In the genomic region with DNA sequence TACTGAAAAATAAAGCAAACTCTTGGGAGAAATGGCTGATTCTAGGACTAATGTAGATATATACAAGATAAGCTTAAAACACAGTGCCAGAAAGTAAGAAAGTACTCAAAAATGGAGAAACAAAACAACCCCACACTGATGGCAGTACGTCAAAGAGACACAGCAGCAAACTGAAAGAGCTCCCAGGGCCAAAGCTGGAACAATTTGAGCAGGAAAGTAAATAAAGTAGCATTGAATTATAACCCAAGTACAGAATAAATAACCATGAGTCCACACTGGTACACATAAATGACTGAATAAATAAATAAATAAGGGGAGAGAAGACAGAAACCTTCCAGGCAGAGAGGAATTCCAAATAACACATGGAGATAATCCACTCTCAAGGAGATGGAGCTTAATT, we compare ENCODE assay signal across 21 cellular contexts.
DNase-seq lines count a peak whose midpoint lies in the region; ATAC-seq, FAIRE-seq and TF ChIP-seq lines count a peak whose summit lies in the region.
"Had no signal": no experiment of that assay in that cellular context is flagged by ENCODE, and none has a peak within 500 bp of the region (broad histone marks: within the 10 kb centered on the region; RNA-seq: fewer than 3 reads in every experiment).

No MANE protein-coding gene starts in this region.

- FAIRE-seq in HepG2 (lab: Jason Lieb, UNC) (no peak), K562 (lab: Jason Lieb, UNC) (no peak)
- FAIRE-seq: A204.1 had no signal

- H4K20me1 ChIP-seq in HepG2 (ENCODE audit: insufficient read depth, low read length): no peaks in the 10 kb centered on the region
- no peaks in the 10 kb centered on the region for H4K20me1 ChIP-seq in K562 (replicated peaks; ENCODE audit: control insufficient read depth, insufficient read depth, low read length)

- no peak for TF ChIP-seq CTCF in liver (IDR thresholded peaks at IDR 0.05; ENCODE audit: low read depth, low read length, missing input control)
- TF ChIP-seq CTCF in HepG2 (CRISPR knock-in tag; IDR thresholded peaks at IDR 0.05): no peak
- no peak for TF ChIP-seq CTCF in K562 (IDR thresholded peaks at IDR 0.05 in 2 of 3, conservative IDR thresholded peaks at IDR 0.05 in 1 of 3; ENCODE audit: insufficient read depth in 2 of 3, low read depth in 1 of 3, low read length in 3 of 3)
- no peak for TF ChIP-seq CTCF in right lobe of liver (IDR thresholded peaks at IDR 0.05)

- H3K4me2 ChIP-seq in HepG2 (ENCODE audit: low read depth, low read length) (no peak overlapping the region), K562 (ENCODE audit: insufficient read depth, low read length) (no peak overlapping the region)

- BruUV-seq in HepG2 (replicated peaks; lab: Mats Ljungman, UMichigan) (no TSS peak), K562 (replicated peaks; lab: Mats Ljungman, UMichigan) (no TSS peak)

- ATAC-seq in HepG2: no peak
- no peak for ATAC-seq in K562
- ATAC-seq in right lobe of liver: peak; percentile 32 to 77 (median 66)
- ATAC-seq: HCT116 had no signal

- H3K9me3 ChIP-seq in liver (ENCODE audit: control insufficient read depth in 4 of 4, low read length in 3 of 4) (no peaks in the 10 kb centered on the region), HepG2 (ENCODE audit: low read length) (no peaks in the 10 kb centered on the region), K562 (replicated peaks; ENCODE audit: control insufficient read depth, insufficient read depth, low read depth, low read length) (no peaks in the 10 kb centered on the region), right lobe of liver (no peaks in the 10 kb centered on the region)
- H3K9me3 ChIP-seq: BE2C had no signal

- H3K79me2 ChIP-seq in HepG2 (ENCODE audit: insufficient read depth, low read length) (no peaks in the 10 kb centered on the region), K562 (ENCODE audit: control insufficient read depth, insufficient read depth, low read length) (no peaks in the 10 kb centered on the region)

- intact Hi-C loops in HepG2 (cut with micrococcal nuclease; ENCODE audit: unreplicated experiment): no loop called here
- intact Hi-C loops in K562 (cut with micrococcal nuclease): no loop called here
- intact Hi-C loops in right lobe of liver (cut with DNase I): no loop called here

- H3K4me3 ChIP-seq in liver (ENCODE audit: low read depth in 1 of 3, low read length in 3 of 3): no peak overlapping the region
- H3K4me3 ChIP-seq in HepG2 (replicated peaks in 1 of 3; ENCODE audit: insufficient read depth in 1 of 3, low read depth in 2 of 3, low read length in 3 of 3): no peak overlapping the region
- H3K4me3 ChIP-seq in K562: no peak overlapping the region
- H3K4me3 ChIP-seq in right lobe of liver: no peak overlapping the region

- TF ChIP-seq EP300 in HepG2 (IDR thresholded peaks at IDR 0.05; ENCODE audit: low read depth in 2 of 2, low read length in 2 of 2): no peak
- TF ChIP-seq EP300 in HepG2 (CRISPR knock-in tag; IDR thresholded peaks at IDR 0.05; ENCODE audit: borderline replicate concordance): no peak
- no peak for TF ChIP-seq EP300 in K562 (IDR thresholded peaks at IDR 0.05; ENCODE audit: low read length)

- H3K27ac ChIP-seq in liver (ENCODE audit: low read depth in 1 of 2, low read length in 2 of 2): no peak overlapping the region
- H3K27ac ChIP-seq in HepG2 (ENCODE audit: extremely low read length, insufficient read depth, low read length): no peak overlapping the region
- H3K27ac ChIP-seq in K562 (ENCODE audit: extremely low read depth, low read depth, low read length): no peak overlapping the region
- H3K27ac ChIP-seq in right lobe of liver: no peak overlapping the region

- TF ChIP-seq RAD21 in liver (IDR thresholded peaks at IDR 0.05) (no peak), HepG2 (CRISPR knock-in tag; IDR thresholded peaks at IDR 0.05) (no peak), K562 (CRISPR knock-in tag; conservative IDR thresholded peaks at IDR 0.05 in 1 of 2, IDR thresholded peaks at IDR 0.05 in 1 of 2) (no peak)

- WGBS in liver: 34% methylated on average over 1 of the region's 1 CpG
- 92% methylated on average over 1 of the region's 1 CpG for WGBS in HepG2 (ENCODE audit: low lambda C conversion rate)
- WGBS in K562 (ENCODE audit: insufficient coverage, low coverage, missing lambda C conversion rate): 64% methylated on average over 1 of the region's 1 CpG
- 10% methylated on average over 1 of the region's 1 CpG for WGBS in right lobe of liver (ENCODE audit: insufficient coverage, low coverage, low lambda C conversion rate, missing lambda C conversion rate)

- no peak overlapping the region for H2AFZ ChIP-seq in HepG2 (ENCODE audit: low read length)
- peak overlapping the region; percentile 18; the same call in 1 of the 2 replicates for H2AFZ ChIP-seq in K562 (ENCODE audit: low read depth, low read length)

- CTCF ChIA-PET in HepG2 (lab: Yijun Ruan, JAX; ENCODE audit: low intra/inter-chr PET ratio, low total read pairs): no interaction called here
- CTCF ChIA-PET in K562 (lab: Yijun Ruan, JAX; ENCODE audit: low intra/inter-chr PET ratio): no interaction called here

- H3K36me3 ChIP-seq in liver (ENCODE audit: control insufficient read depth in 4 of 4, insufficient read depth in 3 of 4, low read depth in 1 of 4, low read length in 3 of 4): no peaks in the 10 kb centered on the region
- H3K36me3 ChIP-seq in HepG2 (replicated peaks in 1 of 2; ENCODE audit: control insufficient read depth in 1 of 2, insufficient read depth in 2 of 2, low read length in 2 of 2): no peaks in the 10 kb centered on the region
- no peaks in the 10 kb centered on the region for H3K36me3 ChIP-seq in K562 (ENCODE audit: control insufficient read depth, insufficient read depth, low read length)
- no peaks in the 10 kb centered on the region for H3K36me3 ChIP-seq in right lobe of liver
- H3K36me3 ChIP-seq: BE2C had no signal

- in situ Hi-C loops in HepG2 (cut with HindIII; ENCODE audit: extremely low pct_ligation_motif_present, low pct_unique_long_range_greater_than_20kb) (no loop called here), K562 (cut with MboI) (no loop called here)

- no peak for TF ChIP-seq POLR2A in HepG2 (IDR thresholded peaks at IDR 0.05; ENCODE audit: insufficient read depth in 1 of 2, low read depth in 2 of 2, low read length in 2 of 2)
- no peak for TF ChIP-seq POLR2A in K562 (conservative IDR thresholded peaks at IDR 0.05)
- no peak for TF ChIP-seq POLR2A in right lobe of liver (IDR thresholded peaks at IDR 0.05)

- H3K4me1 ChIP-seq in liver (ENCODE audit: control insufficient read depth in 4 of 4, insufficient read depth in 4 of 4, low read length in 3 of 4): peaks cover 0 to 5% (median 2%) of the 10 kb centered on the region in 4 donors
- peaks cover 36% of the 10 kb centered on the region for H3K4me1 ChIP-seq in HepG2 (ENCODE audit: insufficient read depth, low read length)
- H3K4me1 ChIP-seq in K562 (replicated peaks in 1 of 2; ENCODE audit: control insufficient read depth in 2 of 2, insufficient read depth in 2 of 2, low read length in 2 of 2): peaks cover 0 to 24% of the 10 kb centered on the region in 2 experiments; a peak in 4 of 5 replicates
- H3K4me1 ChIP-seq in right lobe of liver: peaks cover 0 to 12% (median 0%) of the 10 kb centered on the region in 4 donors
- H3K4me1 ChIP-seq: BE2C had no signal

- H3K27me3 ChIP-seq in liver (ENCODE audit: control insufficient read depth in 4 of 4, insufficient read depth in 4 of 4, low read length in 3 of 4) (no peaks in the 10 kb centered on the region), HepG2 (ENCODE audit: control insufficient read depth in 1 of 2, insufficient read depth in 2 of 2, low read length in 2 of 2) (no peaks in the 10 kb centered on the region), K562 (ENCODE audit: control insufficient read depth in 2 of 2, insufficient read depth in 2 of 2, low read length in 2 of 2) (no peaks in the 10 kb centered on the region), right lobe of liver (no peaks in the 10 kb centered on the region)

- POLR2A ChIA-PET in HepG2 (lab: Yijun Ruan, JAX) (interaction anchor here (1.0 to 2.4 kb wide), 3 partner anchors 13 to 21 kb away, joined by 3 to 8 read pairs (median 3); no protein-coding TSS in a partner anchor), K562 (lab: Yijun Ruan, JAX) (interaction anchor here (0.6 to 2.1 kb wide), 5 partner anchors 9 to 119 kb away, joined by 3 to 7 read pairs (median 5); no protein-coding TSS in a partner anchor)

- H3K9ac ChIP-seq in liver (ENCODE audit: low read depth in 1 of 2, low read length in 2 of 2) (no peak overlapping the region), HepG2 (ENCODE audit: insufficient read depth, low read depth, low read length) (no peak overlapping the region), K562 (ENCODE audit: insufficient read depth in 1 of 2, low read depth in 2 of 2, low read length in 2 of 2) (no peak overlapping the region)

- DNase-seq in HepG2 (ENCODE audit: low spot score) (no peak), NCI-H774 (lab: John Stamatoyannopoulos, UW) (peak; percentile 32), K562 (ENCODE audit: extremely low read depth in 1 of 4, low spot score in 3 of 4) (no peak), right lobe of liver (no peak), NCI-H2081 (lab: John Stamatoyannopoulos, UW) (no peak), NCI-H2227 (lab: John Stamatoyannopoulos, UW; ENCODE audit: unreplicated experiment) (no peak), NCI-H1694 (lab: John Stamatoyannopoulos, UW) (no peak)
- DNase-seq: ACHN; BE2C; C1 segment of cervical spinal cord; CD4-positive, CD25-positive, alpha-beta regulatory T cell; CD8-positive, alpha-beta memory T cell; COR-L47; DMS79 treated with DMSO at 0.1 percent for 48 hours; GF-D8; GOT3; H7; HFFc6 had no signal

- H3K9me1 ChIP-seq in K562 (ENCODE audit: control insufficient read depth, insufficient read depth, low read length): no peaks in the 10 kb centered on the region

TF ChIP-seq in liver, 16 proteins besides CTCF, POLR2A, EP300 and RAD21:
- TF ChIP-seq FOXA2 (IDR thresholded peaks at IDR 0.05) (peak; percentile 16), FOXA1 (IDR thresholded peaks at IDR 0.05) (no peak), HNF4A (conservative IDR thresholded peaks at IDR 0.05) (peak; percentile 9 to 17)

TF ChIP-seq in HepG2, 621 proteins besides CTCF, POLR2A, EP300 and RAD21 (continues in another document):
- TF ChIP-seq ZNF546 (CRISPR knock-in tag; conservative IDR thresholded peaks at IDR 0.05): no peak

TF ChIP-seq in K562, 482 proteins besides CTCF, POLR2A, EP300 and RAD21 (continues in another document):
- TF ChIP-seq CBX3 (IDR thresholded peaks at IDR 0.05; ENCODE audit: borderline replicate concordance in 1 of 2, low read length in 2 of 2) (no peak), NR0B1 (IDR thresholded peaks at IDR 0.05; ENCODE audit: partially characterized antibody) (no peak), TEAD4 (IDR thresholded peaks at IDR 0.05; ENCODE audit: low read length) (no peak), TEAD4 (CRISPR knock-in tag; IDR thresholded peaks at IDR 0.05; ENCODE audit: borderline replicate concordance) (no peak)

Comparison
In these comparisons a context has a peak if more than half of its experiments do, and no peak if none do; other contexts are left out.
1. ATAC-seq: peak in right lobe of liver (4 of 4); none in HepG2 (single experiment) and K562 (single experiment).